ENCODE assay signal across 1 cellular context in the genomic region with DNA sequence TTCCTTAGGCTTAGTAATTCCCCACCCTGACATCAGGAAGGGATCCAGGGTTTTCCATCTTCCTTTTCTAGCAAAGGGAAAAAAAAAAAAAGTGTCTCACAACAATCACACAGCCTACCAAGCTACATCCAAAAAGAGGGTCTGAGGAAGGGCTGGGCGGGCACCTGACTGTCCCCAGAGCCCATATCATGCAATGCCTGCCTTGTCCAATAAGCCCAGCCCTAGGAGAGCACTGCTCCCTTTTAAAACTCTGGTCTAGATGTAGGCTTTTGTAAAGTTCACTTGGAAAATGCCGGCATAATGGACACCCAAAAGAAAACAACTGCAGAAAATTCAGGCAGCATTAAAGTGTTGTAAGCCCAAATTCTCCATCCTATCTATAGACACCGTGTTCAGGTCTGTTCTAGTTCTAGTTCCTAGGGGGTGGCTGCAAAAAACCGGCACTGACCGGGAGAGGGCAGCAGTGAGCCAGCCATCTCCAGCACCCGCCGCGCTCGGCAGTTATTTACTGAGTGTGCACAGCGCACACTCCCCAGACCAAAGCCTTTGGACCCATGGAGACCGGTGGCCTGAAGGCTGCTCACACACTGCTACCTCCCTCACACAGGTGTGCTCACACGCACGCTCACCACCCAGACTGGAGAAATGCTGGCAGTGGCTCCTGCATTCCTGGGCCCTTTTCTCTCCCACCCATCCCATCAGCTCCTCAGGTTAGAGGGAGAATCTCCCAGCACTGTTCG.
TF ChIP-seq lines count a peak whose summit lies in the region.

No MANE protein-coding gene starts in this region.

TF ChIP-seq in HepG2, 621 proteins besides CTCF, POLR2A, EP300 and RAD21 (continued from another document):
- TF ChIP-seq, protein P1, sequence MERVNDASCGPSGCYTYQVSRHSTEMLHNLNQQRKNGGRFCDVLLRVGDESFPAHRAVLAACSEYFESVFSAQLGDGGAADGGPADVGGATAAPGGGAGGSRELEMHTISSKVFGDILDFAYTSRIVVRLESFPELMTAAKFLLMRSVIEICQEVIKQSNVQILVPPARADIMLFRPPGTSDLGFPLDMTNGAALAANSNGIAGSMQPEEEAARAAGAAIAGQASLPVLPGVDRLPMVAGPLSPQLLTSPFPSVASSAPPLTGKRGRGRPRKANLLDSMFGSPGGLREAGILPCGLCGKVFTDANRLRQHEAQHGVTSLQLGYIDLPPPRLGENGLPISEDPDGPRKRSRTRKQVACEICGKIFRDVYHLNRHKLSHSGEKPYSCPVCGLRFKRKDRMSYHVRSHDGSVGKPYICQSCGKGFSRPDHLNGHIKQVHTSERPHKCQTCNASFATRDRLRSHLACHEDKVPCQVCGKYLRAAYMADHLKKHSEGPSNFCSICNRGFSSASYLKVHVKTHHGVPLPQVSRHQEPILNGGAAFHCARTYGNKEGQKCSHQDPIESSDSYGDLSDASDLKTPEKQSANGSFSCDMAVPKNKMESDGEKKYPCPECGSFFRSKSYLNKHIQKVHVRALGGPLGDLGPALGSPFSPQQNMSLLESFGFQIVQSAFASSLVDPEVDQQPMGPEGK (CRISPR knock-in tag; IDR thresholded peaks at IDR 0.05), result peak; percentile 26; the same call in 1 of the 2 replicates
- TF ChIP-seq ZNF713 (CRISPR knock-in tag; IDR thresholded peaks at IDR 0.05), result no peak
- TF ChIP-seq NFE2L2 (IDR thresholded peaks at IDR 0.05; ENCODE audit: low read length), result no peak
- no peak for TF ChIP-seq HNRNPUL1 (IDR thresholded peaks at IDR 0.05; ENCODE audit: low read depth, low read length)
- TF ChIP-seq DRAP1 (CRISPR knock-in tag; IDR thresholded peaks at IDR 0.05), result 0 out of 2 replicates have a peak, but pooled peaks have one; percentile 33
- no peak for TF ChIP-seq RFX5 (IDR thresholded peaks at IDR 0.05; ENCODE audit: low read depth, low read length)
- TF ChIP-seq ZNF350 (CRISPR knock-in tag; IDR thresholded peaks at IDR 0.05; ENCODE audit: borderline replicate concordance, low read depth), result no peak
- 0 out of 2 replicates have a peak, but pooled peaks have one; percentile 20 for TF ChIP-seq UBTF (CRISPR knock-in tag; IDR thresholded peaks at IDR 0.05)
- TF ChIP-seq ZNF550 (CRISPR knock-in tag; IDR thresholded peaks at IDR 0.05; ENCODE audit: borderline replicate concordance), result no peak
- no peak for TF ChIP-seq ZNF430 (CRISPR knock-in tag; IDR thresholded peaks at IDR 0.05)
- TF ChIP-seq TEAD3 (CRISPR knock-in tag; optimal IDR thresholded peaks at IDR 0.05; ENCODE audit: borderline replicate concordance), result peak; percentile 56
- TF ChIP-seq SAP130 (CRISPR knock-in tag; IDR thresholded peaks at IDR 0.05; ENCODE audit: low read depth), result 0 out of 2 replicates have a peak, but pooled peaks have one; percentile 20
- TF ChIP-seq, protein P2, sequence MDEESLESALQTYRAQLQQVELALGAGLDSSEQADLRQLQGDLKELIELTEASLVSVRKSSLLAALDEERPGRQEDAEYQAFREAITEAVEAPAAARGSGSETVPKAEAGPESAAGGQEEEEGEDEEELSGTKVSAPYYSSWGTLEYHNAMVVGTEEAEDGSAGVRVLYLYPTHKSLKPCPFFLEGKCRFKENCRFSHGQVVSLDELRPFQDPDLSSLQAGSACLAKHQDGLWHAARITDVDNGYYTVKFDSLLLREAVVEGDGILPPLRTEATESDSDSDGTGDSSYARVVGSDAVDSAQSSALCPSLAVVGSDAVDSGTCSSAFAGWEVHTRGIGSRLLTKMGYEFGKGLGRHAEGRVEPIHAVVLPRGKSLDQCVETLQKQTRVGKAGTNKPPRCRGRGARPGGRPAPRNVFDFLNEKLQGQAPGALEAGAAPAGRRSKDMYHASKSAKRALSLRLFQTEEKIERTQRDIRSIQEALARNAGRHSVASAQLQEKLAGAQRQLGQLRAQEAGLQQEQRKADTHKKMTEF (CRISPR knock-in tag; IDR thresholded peaks at IDR 0.05), result 0 out of 2 replicates have a peak, but pooled peaks have one; percentile 22
- 0 out of 2 replicates have a peak, but pooled peaks have one; percentile 59 for TF ChIP-seq CCDC6 (CRISPR knock-in tag; IDR thresholded peaks at IDR 0.05)
- peak; percentile 68 for TF ChIP-seq AGO2 (optimal IDR thresholded peaks at IDR 0.05; ENCODE audit: low read depth, low read length)
- TF ChIP-seq HDAC2 (CRISPR knock-in tag; IDR thresholded peaks at IDR 0.05), result 0 out of 2 replicates have a peak, but pooled peaks have one; percentile 31
- TF ChIP-seq, protein P3, sequence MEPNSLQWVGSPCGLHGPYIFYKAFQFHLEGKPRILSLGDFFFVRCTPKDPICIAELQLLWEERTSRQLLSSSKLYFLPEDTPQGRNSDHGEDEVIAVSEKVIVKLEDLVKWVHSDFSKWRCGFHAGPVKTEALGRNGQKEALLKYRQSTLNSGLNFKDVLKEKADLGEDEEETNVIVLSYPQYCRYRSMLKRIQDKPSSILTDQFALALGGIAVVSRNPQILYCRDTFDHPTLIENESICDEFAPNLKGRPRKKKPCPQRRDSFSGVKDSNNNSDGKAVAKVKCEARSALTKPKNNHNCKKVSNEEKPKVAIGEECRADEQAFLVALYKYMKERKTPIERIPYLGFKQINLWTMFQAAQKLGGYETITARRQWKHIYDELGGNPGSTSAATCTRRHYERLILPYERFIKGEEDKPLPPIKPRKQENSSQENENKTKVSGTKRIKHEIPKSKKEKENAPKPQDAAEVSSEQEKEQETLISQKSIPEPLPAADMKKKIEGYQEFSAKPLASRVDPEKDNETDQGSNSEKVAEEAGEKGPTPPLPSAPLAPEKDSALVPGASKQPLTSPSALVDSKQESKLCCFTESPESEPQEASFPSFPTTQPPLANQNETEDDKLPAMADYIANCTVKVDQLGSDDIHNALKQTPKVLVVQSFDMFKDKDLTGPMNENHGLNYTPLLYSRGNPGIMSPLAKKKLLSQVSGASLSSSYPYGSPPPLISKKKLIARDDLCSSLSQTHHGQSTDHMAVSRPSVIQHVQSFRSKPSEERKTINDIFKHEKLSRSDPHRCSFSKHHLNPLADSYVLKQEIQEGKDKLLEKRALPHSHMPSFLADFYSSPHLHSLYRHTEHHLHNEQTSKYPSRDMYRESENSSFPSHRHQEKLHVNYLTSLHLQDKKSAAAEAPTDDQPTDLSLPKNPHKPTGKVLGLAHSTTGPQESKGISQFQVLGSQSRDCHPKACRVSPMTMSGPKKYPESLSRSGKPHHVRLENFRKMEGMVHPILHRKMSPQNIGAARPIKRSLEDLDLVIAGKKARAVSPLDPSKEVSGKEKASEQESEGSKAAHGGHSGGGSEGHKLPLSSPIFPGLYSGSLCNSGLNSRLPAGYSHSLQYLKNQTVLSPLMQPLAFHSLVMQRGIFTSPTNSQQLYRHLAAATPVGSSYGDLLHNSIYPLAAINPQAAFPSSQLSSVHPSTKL (CRISPR knock-in tag; IDR thresholded peaks at IDR 0.05), result peak; percentile 40; the same call in 1 of the 2 replicates
- peak; percentile 34; the same call in 1 of the 2 replicates for TF ChIP-seq MTA1 (CRISPR knock-in tag; IDR thresholded peaks at IDR 0.05; ENCODE audit: borderline replicate concordance)
- TF ChIP-seq, protein P4, sequence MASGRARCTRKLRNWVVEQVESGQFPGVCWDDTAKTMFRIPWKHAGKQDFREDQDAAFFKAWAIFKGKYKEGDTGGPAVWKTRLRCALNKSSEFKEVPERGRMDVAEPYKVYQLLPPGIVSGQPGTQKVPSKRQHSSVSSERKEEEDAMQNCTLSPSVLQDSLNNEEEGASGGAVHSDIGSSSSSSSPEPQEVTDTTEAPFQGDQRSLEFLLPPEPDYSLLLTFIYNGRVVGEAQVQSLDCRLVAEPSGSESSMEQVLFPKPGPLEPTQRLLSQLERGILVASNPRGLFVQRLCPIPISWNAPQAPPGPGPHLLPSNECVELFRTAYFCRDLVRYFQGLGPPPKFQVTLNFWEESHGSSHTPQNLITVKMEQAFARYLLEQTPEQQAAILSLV (CRISPR knock-in tag; IDR thresholded peaks at IDR 0.05; ENCODE audit: borderline replicate concordance), result peak; percentile 60; the same call in 1 of the 2 replicates
- TF ChIP-seq RXRA (CRISPR knock-in tag; IDR thresholded peaks at IDR 0.05), result 0 out of 2 replicates have a peak, but pooled peaks have one; percentile 52
- peak; percentile 87 for TF ChIP-seq ZNF768 (CRISPR knock-in tag; IDR thresholded peaks at IDR 0.05)
- TF ChIP-seq ELF3 (CRISPR knock-in tag; IDR thresholded peaks at IDR 0.05), result no peak
- TF ChIP-seq KDM2A (CRISPR knock-in tag; IDR thresholded peaks at IDR 0.05; ENCODE audit: borderline replicate concordance, low read depth), result peak; percentile 88
- TF ChIP-seq ERF (CRISPR knock-in tag; IDR thresholded peaks at IDR 0.05), result 0 out of 2 replicates have a peak, but pooled peaks have one; percentile 39
- TF ChIP-seq ZMYM4 (CRISPR knock-in tag; IDR thresholded peaks at IDR 0.05), result peak; percentile 40; the same call in 1 of the 2 replicates
- TF ChIP-seq HNF4G (IDR thresholded peaks at IDR 0.05; ENCODE audit: borderline replicate concordance, low read depth, low read length), result peak; percentile 40
- TF ChIP-seq HNF4G (CRISPR knock-in tag; IDR thresholded peaks at IDR 0.05; ENCODE audit: borderline replicate concordance, low read depth), result no peak; the same call in 1 of the 2 replicates
- TF ChIP-seq SALL1 (CRISPR knock-in tag; IDR thresholded peaks at IDR 0.05), result peak; percentile 59
TF ChIP-seq in HepG2: peak in this region for 49.
